1 cellular context compared by ENCODE assay signal in the genomic region with DNA sequence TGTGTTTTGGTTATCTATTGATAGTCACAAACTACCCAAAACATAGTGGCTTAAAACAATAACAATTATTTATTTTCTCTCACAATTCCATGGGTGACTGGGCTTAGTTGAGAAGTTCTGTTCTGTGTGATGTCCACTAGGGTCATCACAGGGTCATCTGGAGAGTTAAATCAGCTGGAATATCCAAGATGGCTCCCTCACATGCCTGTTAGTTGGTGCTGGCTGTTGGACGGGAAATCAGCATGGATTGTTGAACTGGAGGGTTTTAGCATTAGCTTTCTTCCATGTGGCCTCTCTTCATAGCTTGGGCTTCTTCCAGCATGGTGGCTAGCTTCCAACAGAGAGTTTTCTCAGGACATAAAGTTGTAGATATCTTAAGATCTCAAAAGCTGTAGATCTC.
TF ChIP-seq lines count a peak whose summit lies in the region.

No MANE protein-coding gene starts in this region.

TF ChIP-seq in GM23338, 12 proteins besides CTCF, POLR2A, EP300 and RAD21 (continued from another document):
- no peak for TF ChIP-seq ZNF462 (CRISPR knock-in tag; IDR thresholded peaks at IDR 0.05)
